24 cellular contexts compared by ENCODE assay signal in genomic region chr20:20839771-20840170, GRCh38.
"Had no signal": no experiment of that assay in that cellular context is flagged by ENCODE, and none has a peak within 500 bp of the region (broad histone marks: within the 10 kb centered on the region; RNA-seq: fewer than 3 reads in every experiment).

No MANE protein-coding gene starts in this region.

- H3K4me1 ChIP-seq: psoas muscle, vagina had no signal

- H3K9me3 ChIP-seq: gastrocnemius medialis, lower lobe of right lung, ovary, psoas muscle, sigmoid colon, stomach, thyroid gland, vagina had no signal

- DNase-seq: dorsolateral prefrontal cortex; effector CD4-positive, alpha-beta T cell; foreskin fibroblast; gastrocnemius medialis; head of caudate nucleus; left ventricle myocardium superior; lower lobe of right lung; natural killer cell; occipital lobe; ovary; posterior cingulate gyrus; psoas muscle; right cardiac atrium; sigmoid colon; stimulated activated CD4-positive, alpha-beta T cell treated with anti-CD3 and anti-CD28 coated beads, Interleukin-2, amount 100 ng/mL, for 24 hours; stimulated activated CD4-positive, alpha-beta T cell treated with anti-CD3 and anti-CD28 coated beads, Interleukin-4, amount 100 ng/mL, for 24 hours; stimulated activated naive CD4-positive, alpha-beta T cell treated with Interleukin-2 at 50 U/mL for 16 hours; stomach; thyroid gland; trophoblast cell had no signal

- H3K27ac ChIP-seq: dorsolateral prefrontal cortex, epithelial cell of prostate, gastrocnemius medialis, lower lobe of right lung, ovary, psoas muscle, sigmoid colon, stomach, thyroid gland, vagina had no signal

- H3K27me3 ChIP-seq: gastrocnemius medialis, ovary, thyroid gland, vagina had no signal

- ATAC-seq: esophagus mucosa; gastrocnemius medialis; left ventricle myocardium superior; lower lobe of right lung; natural killer cell; psoas muscle; right cardiac atrium; stimulated activated effector memory CD8-positive, alpha-beta T cell treated with anti-CD3 and anti-CD28 coated beads, Interleukin-12 subunit alpha, Interleukin-12 subunit beta, amount 100 ng/mL, for 72 hours had no signal

- H3K4me3 ChIP-seq: dorsolateral prefrontal cortex, gastrocnemius medialis, lower lobe of right lung, ovary, psoas muscle, sigmoid colon, stomach, thyroid gland, vagina had no signal

- H3K36me3 ChIP-seq: gastrocnemius medialis, lower lobe of right lung, ovary, sigmoid colon, stomach, thyroid gland, vagina had no signal
